In genomic region chr10:32971536-32972091, GRCh38 we compare ENCODE assay signal across 8 cellular contexts. TPM values are rescaled to one million over a fixed set of nuclear protein-coding genes. Genes with fewer than 3 reads are reported as not detected.
DNase-seq lines count a peak whose midpoint lies in the region; ATAC-seq, FAIRE-seq and TF ChIP-seq lines count a peak whose summit lies in the region.
"Had no signal": no experiment of that assay in that cellular context is flagged by ENCODE, and none has a peak within 500 bp of the region (broad histone marks: within the 10 kb centered on the region; RNA-seq: fewer than 3 reads in every experiment).

No MANE protein-coding gene starts in this region.

- H3K9me3 ChIP-seq in body of pancreas (no peaks in the 10 kb centered on the region), parathyroid adenoma (ENCODE audit: control insufficient read depth, low read length) (no peaks in the 10 kb centered on the region)
- H3K9me3 ChIP-seq: esophagus squamous epithelium had no signal

- no peak overlapping the region for H3K4me3 ChIP-seq in body of pancreas
- H3K4me3 ChIP-seq in parathyroid adenoma (ENCODE audit: low read depth, low read length), result no peak overlapping the region
- H3K4me3 ChIP-seq: esophagus squamous epithelium had no signal

- DNase-seq in H54 (ENCODE audit: insufficient read length, low spot score), result no peak
- peak; percentile 31 for DNase-seq in NCI-H1417 treated with DMSO at 0.1 percent for 48 hours (lab: John Stamatoyannopoulos, UW)
- DNase-seq in body of pancreas, result peak; percentile 35 to 68 (median 50)
- DNase-seq in NCI-H146 (lab: John Stamatoyannopoulos, UW), result no peak
- DNase-seq in osteocyte (ENCODE audit: extremely low spot score, unreplicated experiment), result no peak
- DNase-seq: esophagus squamous epithelium had no signal

- H3K27ac Mint-ChIP-seq in osteocyte (ENCODE audit: unreplicated experiment), result no peak overlapping the region

- H3K9ac ChIP-seq in parathyroid adenoma, result no peak overlapping the region

- TF ChIP-seq CTCF in body of pancreas (IDR thresholded peaks at IDR 0.05) (no peak), parathyroid adenoma (IDR thresholded peaks at IDR 0.05) (no peak), osteocyte (IDR thresholded peaks at IDR 0.05) (no peak)

- intact Hi-C loops in body of pancreas (cut with DNase I), result no loop called here

- WGBS in body of pancreas, 2 donors, result 23 to 24% methylated on average over 6 of the region's 6 CpGs

- H2AFZ ChIP-seq in parathyroid adenoma, result peak overlapping the region; percentile 38

- H3K4me1 ChIP-seq in body of pancreas (peaks cover 18% of the 10 kb centered on the region), parathyroid adenoma (no peaks in the 10 kb centered on the region)

- peak; percentile 89 for FAIRE-seq in H54 (lab: Jason Lieb, UNC)

- H3K36me3 Mint-ChIP-seq in osteocyte (ENCODE audit: unreplicated experiment), result no peaks in the 10 kb centered on the region

- H3K27me3 ChIP-seq in body of pancreas (no peaks in the 10 kb centered on the region), parathyroid adenoma (ENCODE audit: control insufficient read depth, insufficient read depth, low read length) (no peaks in the 10 kb centered on the region)

- no peaks in the 10 kb centered on the region for H3K27me3 Mint-ChIP-seq in osteocyte (ENCODE audit: unreplicated experiment)

- ATAC-seq in body of pancreas (peak; percentile 90), HG02852 (IDR thresholded peaks at IDR 0.05; ENCODE audit: unreplicated experiment) (no peak)

- peak overlapping the region in 3 of 4 donors; percentile 37 to 58 (median 46) for H3K27ac ChIP-seq in body of pancreas
- no peak overlapping the region for H3K27ac ChIP-seq in parathyroid adenoma

- H3K9me3 Mint-ChIP-seq in osteocyte (ENCODE audit: unreplicated experiment), result peaks cover under 1% of the 10 kb centered on the region

- H3K36me3 ChIP-seq in body of pancreas (replicated peaks in 1 of 2; ENCODE audit: insufficient read depth in 1 of 2, low read depth in 2 of 2), result no peaks in the 10 kb centered on the region
- H3K36me3 ChIP-seq in parathyroid adenoma (ENCODE audit: control insufficient read depth, insufficient read depth, low read length), result no peaks in the 10 kb centered on the region
- H3K36me3 ChIP-seq: esophagus squamous epithelium had no signal

- no peak overlapping the region for H3K4me3 Mint-ChIP-seq in osteocyte (ENCODE audit: unreplicated experiment)

- no peak overlapping the region for H3K4me2 ChIP-seq in parathyroid adenoma (ENCODE audit: low read length)

- H3K79me2 ChIP-seq in parathyroid adenoma, result no peaks in the 10 kb centered on the region

- H3K4me1 Mint-ChIP-seq in osteocyte (ENCODE audit: unreplicated experiment), result peaks cover 2% of the 10 kb centered on the region

- TF ChIP-seq POLR2A in H54 (IDR thresholded peaks at IDR 0.05; ENCODE audit: low read depth, low read length) (no peak), body of pancreas (IDR thresholded peaks at IDR 0.05) (no peak)

RNA-seq across cellular contexts. Expression of gene ITGB1, which starts 13.6 kb away (rescaled TPM):
- total RNA-seq in body of pancreas (100 to 1,000 TPM; 164 to 259 TPM), osteocyte (943 and 946 TPM in 2 replicates)

Comparison
In these comparisons a context has a peak if more than half of its experiments do, and no peak if none do; other contexts are left out.
1. DNase-seq: peak in NCI-H1417 treated with DMSO at 0.1 percent for 48 hours (single experiment) and body of pancreas (4 of 4); none in H54 (single experiment), NCI-H146 (single experiment) and osteocyte (single experiment).